Comparison of ENCODE assay signal across 1 cellular context in genomic region chr9:36486454-36486932, GRCh38.
TF ChIP-seq lines count a peak whose summit lies in the region.

No MANE protein-coding gene starts in this region.

TF ChIP-seq in HEK293, 187 proteins besides CTCF, POLR2A, EP300 and RAD21 (continued from another document):
- TF ChIP-seq, protein P1, sequence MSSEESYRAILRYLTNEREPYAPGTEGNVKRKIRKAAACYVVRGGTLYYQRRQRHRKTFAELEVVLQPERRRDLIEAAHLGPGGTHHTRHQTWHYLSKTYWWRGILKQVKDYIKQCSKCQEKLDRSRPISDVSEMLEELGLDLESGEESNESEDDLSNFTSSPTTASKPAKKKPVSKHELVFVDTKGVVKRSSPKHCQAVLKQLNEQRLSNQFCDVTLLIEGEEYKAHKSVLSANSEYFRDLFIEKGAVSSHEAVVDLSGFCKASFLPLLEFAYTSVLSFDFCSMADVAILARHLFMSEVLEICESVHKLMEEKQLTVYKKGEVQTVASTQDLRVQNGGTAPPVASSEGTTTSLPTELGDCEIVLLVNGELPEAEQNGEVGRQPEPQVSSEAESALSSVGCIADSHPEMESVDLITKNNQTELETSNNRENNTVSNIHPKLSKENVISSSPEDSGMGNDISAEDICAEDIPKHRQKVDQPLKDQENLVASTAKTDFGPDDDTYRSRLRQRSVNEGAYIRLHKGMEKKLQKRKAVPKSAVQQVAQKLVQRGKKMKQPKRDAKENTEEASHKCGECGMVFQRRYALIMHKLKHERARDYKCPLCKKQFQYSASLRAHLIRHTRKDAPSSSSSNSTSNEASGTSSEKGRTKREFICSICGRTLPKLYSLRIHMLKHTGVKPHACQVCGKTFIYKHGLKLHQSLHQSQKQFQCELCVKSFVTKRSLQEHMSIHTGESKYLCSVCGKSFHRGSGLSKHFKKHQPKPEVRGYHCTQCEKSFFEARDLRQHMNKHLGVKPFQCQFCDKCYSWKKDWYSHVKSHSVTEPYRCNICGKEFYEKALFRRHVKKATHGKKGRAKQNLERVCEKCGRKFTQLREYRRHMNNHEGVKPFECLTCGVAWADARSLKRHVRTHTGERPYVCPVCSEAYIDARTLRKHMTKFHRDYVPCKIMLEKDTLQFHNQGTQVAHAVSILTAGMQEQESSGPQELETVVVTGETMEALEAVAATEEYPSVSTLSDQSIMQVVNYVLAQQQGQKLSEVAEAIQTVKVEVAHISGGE (tag by site-specific recombination; conservative IDR thresholded peaks at IDR 0.05; ENCODE audit: low read depth): no peak
